In genomic region chr17:66689192-66689591, GRCh38 we compare ENCODE assay signal across 19 cellular contexts.
DNase-seq lines count a peak whose midpoint lies in the region; TF ChIP-seq lines count a peak whose summit lies in the region.
"Had no signal": no experiment of that assay in that cellular context is flagged by ENCODE, and none has a peak within 500 bp of the region (broad histone marks: within the 10 kb centered on the region; RNA-seq: fewer than 3 reads in every experiment).

No MANE protein-coding gene starts in this region.

- no peaks in the 10 kb centered on the region for H3K9me3 ChIP-seq in OCI-LY1 (ENCODE audit: low read length)
- H3K9me3 ChIP-seq in testis = no peaks in the 10 kb centered on the region
- H3K9me3 ChIP-seq in ascending aorta = no peaks in the 10 kb centered on the region
- H3K9me3 ChIP-seq: lower lobe of right lung, upper lobe of left lung had no signal

- no peaks in the 10 kb centered on the region for H3K9me3 Mint-ChIP-seq in activated T-cell treated with anti-CD3 and anti-CD28 coated beads, Interleukin-2, amount 50 U/mL, for 24 hours
- no peaks in the 10 kb centered on the region for H3K9me3 Mint-ChIP-seq in activated naive CD4-positive, alpha-beta T cell treated with anti-CD3 and anti-CD28 coated beads for 36 hours
- H3K9me3 Mint-ChIP-seq: CD4-positive, alpha-beta memory T cell; endodermal cell; nephron had no signal

- H4K20me1 ChIP-seq in OCI-LY1 (ENCODE audit: insufficient read depth, low read length) = no peaks in the 10 kb centered on the region

- H3K36me3 ChIP-seq in OCI-LY1 (ENCODE audit: insufficient read depth, low read length) = peaks cover 20% of the 10 kb centered on the region
- no peaks in the 10 kb centered on the region for H3K36me3 ChIP-seq in testis (ENCODE audit: low read depth, missing control alignments)
- H3K36me3 ChIP-seq in ascending aorta = no peaks in the 10 kb centered on the region

- H3K27ac Mint-ChIP-seq in activated T-cell treated with anti-CD3 and anti-CD28 coated beads, Interleukin-2, amount 50 U/mL, for 24 hours = peak overlapping the region; percentile 42
- H3K27ac Mint-ChIP-seq in activated naive CD4-positive, alpha-beta T cell treated with anti-CD3 and anti-CD28 coated beads for 36 hours = no peak overlapping the region
- H3K27ac Mint-ChIP-seq: endodermal cell had no signal

- no peaks in the 10 kb centered on the region for H3K27me3 ChIP-seq in OCI-LY1 (ENCODE audit: insufficient read depth, low read length)
- no peaks in the 10 kb centered on the region for H3K27me3 ChIP-seq in testis
- H3K27me3 ChIP-seq in ascending aorta = no peaks in the 10 kb centered on the region
- H3K27me3 ChIP-seq: upper lobe of left lung had no signal

- WGBS in testis, 2 donors = 35 to 63% methylated on average over 2 of the region's 2 CpGs

- H3K4me3 ChIP-seq in OCI-LY1 (ENCODE audit: low read depth, low read length, poor library complexity, severe bottlenecking) (no peak overlapping the region), testis (no peak overlapping the region), ascending aorta (no peak overlapping the region)
- H3K4me3 ChIP-seq: lower lobe of right lung, upper lobe of left lung had no signal

- H3K27me3 Mint-ChIP-seq in activated T-cell treated with anti-CD3 and anti-CD28 coated beads, Interleukin-2, amount 50 U/mL, for 24 hours = no peaks in the 10 kb centered on the region
- H3K27me3 Mint-ChIP-seq in activated naive CD4-positive, alpha-beta T cell treated with anti-CD3 and anti-CD28 coated beads for 36 hours (ENCODE audit: low read depth) = no peaks in the 10 kb centered on the region
- H3K27me3 Mint-ChIP-seq: CD4-positive, alpha-beta memory T cell had no signal

- H3K79me2 ChIP-seq in OCI-LY1 (ENCODE audit: insufficient read depth, low read length) = no peaks in the 10 kb centered on the region

- H3K36me3 Mint-ChIP-seq in activated T-cell treated with anti-CD3 and anti-CD28 coated beads, Interleukin-2, amount 50 U/mL, for 24 hours (ENCODE audit: low read depth) = peaks cover 85% of the 10 kb centered on the region
- peaks cover 42% of the 10 kb centered on the region for H3K36me3 Mint-ChIP-seq in activated naive CD4-positive, alpha-beta T cell treated with anti-CD3 and anti-CD28 coated beads for 36 hours (ENCODE audit: low read depth)

- H3K4me3 Mint-ChIP-seq in activated T-cell treated with anti-CD3 and anti-CD28 coated beads, Interleukin-2, amount 50 U/mL, for 24 hours = no peak overlapping the region
- H3K4me3 Mint-ChIP-seq in activated naive CD4-positive, alpha-beta T cell treated with anti-CD3 and anti-CD28 coated beads for 36 hours = no peak overlapping the region
- H3K4me3 Mint-ChIP-seq: CD4-positive, alpha-beta memory T cell; endodermal cell; nephron had no signal

- CTCF ChIA-PET in activated naive CD4-positive, alpha-beta T cell treated with anti-CD3 and anti-CD28 coated beads for 36 hours (lab: Charles Lee) = interaction anchor here (0.7 kb wide), 1 partner anchor 123 kb away, joined by 3 read pairs; no protein-coding TSS in a partner anchor

- no peaks in the 10 kb centered on the region for H3K9me2 ChIP-seq in OCI-LY1 (ENCODE audit: low read depth, low read length)

- no peak overlapping the region; the same call in 1 of the 2 replicates for H3K9ac ChIP-seq in OCI-LY1 (ENCODE audit: low read length)

- H3K27ac ChIP-seq in OCI-LY1 (ENCODE audit: low read depth, low read length, poor library complexity, severe bottlenecking) (peak overlapping the region; percentile 80), testis (peak overlapping the region; percentile 83 to 86), ascending aorta (no peak overlapping the region)
- H3K27ac ChIP-seq: lower lobe of right lung, RWPE1, upper lobe of left lung had no signal

- no peaks in the 10 kb centered on the region for H3K4me1 Mint-ChIP-seq in activated T-cell treated with anti-CD3 and anti-CD28 coated beads, Interleukin-2, amount 50 U/mL, for 24 hours (ENCODE audit: low read depth)
- H3K4me1 Mint-ChIP-seq in activated naive CD4-positive, alpha-beta T cell treated with anti-CD3 and anti-CD28 coated beads for 36 hours (ENCODE audit: low read depth) = no peaks in the 10 kb centered on the region

- H3K4me2 ChIP-seq in OCI-LY1 (ENCODE audit: low read length) = no peak overlapping the region

- H3K4me1 ChIP-seq in OCI-LY1 (ENCODE audit: insufficient read depth, low read length, severe bottlenecking) = peaks cover 43% of the 10 kb centered on the region
- peaks cover 21% of the 10 kb centered on the region for H3K4me1 ChIP-seq in testis
- no peaks in the 10 kb centered on the region for H3K4me1 ChIP-seq in ascending aorta

- no peaks in the 10 kb centered on the region for H3F3A ChIP-seq in OCI-LY1 (ENCODE audit: insufficient read depth, low read length)

- intact Hi-C loops in testis (cut with DNase I; ENCODE audit: low total_unique reads) = no loop called here
- intact Hi-C loops in activated naive CD4-positive, alpha-beta T cell treated with anti-CD3 and anti-CD28 coated beads for 36 hours (cut with micrococcal nuclease) = no loop called here
- intact Hi-C loops in ascending aorta (cut with DNase I) = no loop called here

- no peak overlapping the region for H2AFZ ChIP-seq in OCI-LY1 (ENCODE audit: low read length)

- TF ChIP-seq CTCF in OCI-LY1 (IDR thresholded peaks at IDR 0.05; ENCODE audit: low read length) (no peak), testis (IDR thresholded peaks at IDR 0.05) (no peak), ascending aorta (IDR thresholded peaks at IDR 0.05) (no peak)

- no peak for TF ChIP-seq POLR2A in testis (IDR thresholded peaks at IDR 0.05)

- no peak for DNase-seq in activated T-cell treated with anti-CD3 and anti-CD28 coated beads, Interleukin-2, amount 50 U/mL, for 24 hours
- no peak for DNase-seq in activated T-cell treated with anti-CD3 and anti-CD28 coated beads, Interleukin-2, amount 50 U/mL, for 48 hours
- DNase-seq in foreskin melanocyte (peak; percentile 95), testis (no peak), GM03348 (ENCODE audit: low spot score) (no peak), ascending aorta (ENCODE audit: low spot score in 2 of 2) (no peak)
- DNase-seq in activated naive CD4-positive, alpha-beta T cell treated with anti-CD3 and anti-CD28 coated beads for 36 hours = no peak
- DNase-seq: activated CD4-positive, alpha-beta T cell treated with anti-CD3 and anti-CD28 coated beads for 1 hour; CD4-positive, alpha-beta memory T cell; foreskin fibroblast; lower lobe of right lung; NCI-H2029 treated with DMSO at 0.1 percent for 48 hours; NCI-H526 treated with DMSO at 0.1 percent for 48 hours; stimulated activated CD4-positive, alpha-beta T cell treated with anti-CD3 and anti-CD28 coated beads, Interleukin-1b, Interleukin-23, amount 100 ng/mL, for 48 hours; upper lobe of left lung had no signal

Comparison
In these comparisons a context has a peak if more than half of its experiments do, and no peak if none do; other contexts are left out.
1. H3K27ac ChIP-seq: peak in OCI-LY1 (single experiment) and testis (2 of 2); none in ascending aorta (0 of 2).